Comparison of ENCODE assay signal across 8 cellular contexts in the genomic region with DNA sequence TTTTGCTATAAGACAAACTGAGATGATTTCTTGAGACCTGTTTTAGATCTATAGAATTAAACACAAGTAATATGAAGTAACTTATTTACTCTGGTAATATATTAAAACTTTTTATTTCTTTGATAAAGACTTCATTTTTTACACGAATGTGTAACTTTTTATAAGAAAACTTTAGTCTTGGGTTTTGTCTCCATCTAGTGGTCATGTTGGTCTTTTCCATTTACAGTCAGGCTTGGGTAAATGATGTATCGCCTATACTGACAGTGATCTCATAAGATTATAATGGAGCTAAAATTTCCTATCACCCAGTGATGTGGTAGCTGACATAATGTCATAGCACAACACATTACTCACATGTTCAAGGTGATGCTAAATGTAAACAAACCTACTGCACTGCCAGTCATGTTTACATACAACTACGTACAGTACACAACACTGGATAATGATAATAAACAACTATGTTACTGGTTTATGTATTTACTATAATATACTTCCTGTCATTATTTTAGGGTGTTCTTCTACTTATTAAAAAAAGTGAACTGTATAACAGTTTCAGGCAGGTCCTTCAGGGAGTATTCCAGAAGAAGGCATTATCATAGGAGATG. TPM values are rescaled to one million over a fixed set of nuclear protein-coding genes. Genes with fewer than 3 reads are reported as not detected.
A peak's percentile ranks its signal among the peaks of the same experiment; 100 is the strongest.
DNase-seq lines count a peak whose midpoint lies in the region; ATAC-seq and TF ChIP-seq lines count a peak whose summit lies in the region.

No MANE protein-coding gene starts in this region.

- no peak overlapping the region for H3K4me3 Mint-ChIP-seq in activated naive CD4-positive, alpha-beta T cell treated with anti-CD3 and anti-CD28 coated beads for 36 hours

- H3K9me3 Mint-ChIP-seq in activated naive CD4-positive, alpha-beta T cell treated with anti-CD3 and anti-CD28 coated beads for 36 hours = no peaks in the 10 kb centered on the region

- peak; percentile 54 for DNase-seq in NCI-H510A treated with DMSO at 0.1 percent for 48 hours (lab: John Stamatoyannopoulos, UW)
- no peak for DNase-seq in NCI-H510A (lab: John Stamatoyannopoulos, UW)
- peak; percentile 64 for DNase-seq in NCI-H82 (lab: John Stamatoyannopoulos, UW)
- DNase-seq in cardiac fibroblast (ENCODE audit: low read depth in 2 of 2) = peak; percentile 65 to 81
- peak; percentile 70 to 73 for DNase-seq in lung microvascular endothelial cell (ENCODE audit: low read depth in 2 of 2)
- no peak for DNase-seq in activated naive CD4-positive, alpha-beta T cell treated with anti-CD3 and anti-CD28 coated beads for 36 hours

- CTCF ChIA-PET in activated naive CD4-positive, alpha-beta T cell treated with anti-CD3 and anti-CD28 coated beads for 36 hours (lab: Charles Lee) = interaction anchor here (0.7 to 2.9 kb wide), 16 partner anchors 9 to 714 kb away, joined by 3 to 26 read pairs (median 4); no protein-coding TSS in a partner anchor

- peak; percentile 53 for TF ChIP-seq CTCF in cardiac fibroblast (IDR thresholded peaks at IDR 0.05; ENCODE audit: low read depth, low read length)

- no peaks in the 10 kb centered on the region for H3K4me1 Mint-ChIP-seq in activated naive CD4-positive, alpha-beta T cell treated with anti-CD3 and anti-CD28 coated beads for 36 hours (ENCODE audit: low read depth)

- H3K27me3 Mint-ChIP-seq in activated naive CD4-positive, alpha-beta T cell treated with anti-CD3 and anti-CD28 coated beads for 36 hours (ENCODE audit: low read depth) = peaks cover 3% of the 10 kb centered on the region

- H3K36me3 Mint-ChIP-seq in activated naive CD4-positive, alpha-beta T cell treated with anti-CD3 and anti-CD28 coated beads for 36 hours (ENCODE audit: low read depth) = peaks cover 2% of the 10 kb centered on the region

- ATAC-seq in HG02885 (IDR thresholded peaks at IDR 0.05; ENCODE audit: poor library complexity, unreplicated experiment) (peak; percentile 61), HG02981 (IDR thresholded peaks at IDR 0.05; ENCODE audit: unreplicated experiment) (no peak)

- no peak overlapping the region for H3K4me3 ChIP-seq in cardiac fibroblast (replicated peaks in 1 of 2; ENCODE audit: low read depth in 2 of 2, low read length in 2 of 2)

- no peak overlapping the region for H3K27ac Mint-ChIP-seq in activated naive CD4-positive, alpha-beta T cell treated with anti-CD3 and anti-CD28 coated beads for 36 hours

- intact Hi-C loops in activated naive CD4-positive, alpha-beta T cell treated with anti-CD3 and anti-CD28 coated beads for 36 hours (cut with micrococcal nuclease) = loop anchor here (1.0 to 10.0 kb wide), 6 partner anchors 179 to 1560 kb away; no protein-coding TSS in a partner anchor

RNA-seq across cellular contexts. Expression of a gene that starts 7.5 kb away (rescaled TPM):
- not detected in 2 replicates for total RNA-seq in lung microvascular endothelial cell
- not detected for total RNA-seq in activated naive CD4-positive, alpha-beta T cell treated with anti-CD3 and anti-CD28 coated beads for 36 hours

RNA-seq across cellular contexts. Expression of a gene that starts 11.0 kb away (rescaled TPM):
- total RNA-seq in lung microvascular endothelial cell = 6.8 and 10.1 TPM in 2 replicates
- total RNA-seq in activated naive CD4-positive, alpha-beta T cell treated with anti-CD3 and anti-CD28 coated beads for 36 hours = 10 to 100 TPM; 16.3 to 19.1 TPM

RNA-seq across cellular contexts. Expression of a gene that starts 11.1 kb away (rescaled TPM):
- total RNA-seq in lung microvascular endothelial cell = 10.1 and 10.2 TPM in 2 replicates
- 10 to 100 TPM; 33.1 to 37.3 TPM for total RNA-seq in activated naive CD4-positive, alpha-beta T cell treated with anti-CD3 and anti-CD28 coated beads for 36 hours

RNA-seq across cellular contexts. Expression of a gene that starts 38.9 kb away (rescaled TPM):
- total RNA-seq in lung microvascular endothelial cell = 2.8 and 6.3 TPM in 2 replicates
- total RNA-seq in activated naive CD4-positive, alpha-beta T cell treated with anti-CD3 and anti-CD28 coated beads for 36 hours = 1 to 10 TPM; 2.8 to 2.9 TPM

Comparison
In these comparisons a context has a peak if more than half of its experiments do, and no peak if none do; other contexts are left out.
1. DNase-seq: peak in NCI-H510A treated with DMSO at 0.1 percent for 48 hours (single experiment), NCI-H82 (single experiment), cardiac fibroblast (2 of 2) and lung microvascular endothelial cell (2 of 2); none in NCI-H510A (single experiment) and activated naive CD4-positive, alpha-beta T cell treated with anti-CD3 and anti-CD28 coated beads for 36 hours (single experiment).